32 cellular contexts compared by ENCODE assay signal in genomic region chr5:154538492-154538891, GRCh38.
"Had no signal": no experiment of that assay in that cellular context is flagged by ENCODE, and none has a peak within 500 bp of the region (broad histone marks: within the 10 kb centered on the region; RNA-seq: fewer than 3 reads in every experiment).

No MANE protein-coding gene starts in this region.

- H3K4me3 ChIP-seq: esophagus squamous epithelium, gastroesophageal sphincter had no signal

- H3K4me1 ChIP-seq: esophagus squamous epithelium, gastroesophageal sphincter had no signal

- H3K27ac ChIP-seq: brain microvascular endothelial cell, esophagus squamous epithelium, gastroesophageal sphincter, WERI-Rb-1 had no signal

- H3K36me3 ChIP-seq: brain microvascular endothelial cell, esophagus squamous epithelium, gastroesophageal sphincter, WERI-Rb-1 had no signal

- H3K9me3 ChIP-seq: esophagus squamous epithelium, gastroesophageal sphincter had no signal

- ATAC-seq: activated CD4-positive, CD25-positive, alpha-beta regulatory T cell treated with anti-CD3 and anti-CD28 coated beads, Interleukin-2, amount 50 U/mL, for 24 hours; activated CD8-positive, alpha-beta T cell treated with anti-CD3 and anti-CD28 coated beads for 36 hours; activated T-cell treated with anti-CD3 and anti-CD28 coated beads, Interleukin-2, amount 50 U/mL, for 4 hours; activated T-helper 17 cell treated with anti-CD3 and anti-CD28 coated beads, Interleukin-2, amount 50 U/mL, for 72 hours; effector memory CD8-positive, alpha-beta T cell; gastroesophageal sphincter; T-helper 17 cell had no signal

- DNase-seq: activated B cell treated with CpG ODN at 0.5 μM for 24 hours; activated CD4-positive, alpha-beta T cell treated with anti-CD3 and anti-CD28 coated beads for 48 hours; activated CD4-positive, alpha-beta T cell treated with anti-CD3 and anti-CD28 coated beads, Interleukin-2, amount 50 U/mL, for 1 hour; activated CD4-positive, alpha-beta T cell treated with anti-CD3 and anti-CD28 coated beads, Interleukin-2, amount 50 U/mL, for 48 hours; activated CD8-positive, alpha-beta memory T cell treated with anti-CD3 and anti-CD28 coated beads for 24 hours; activated CD8-positive, alpha-beta T cell treated with anti-CD3 and anti-CD28 coated beads for 36 hours; activated effector memory CD4-positive, alpha-beta T cell treated with Interleukin-2 at 50 U/mL for 16 hours; activated gamma-delta T cell treated with Interleukin-2 at 50 U/mL for 16 hours; activated naive CD4-positive, alpha-beta T cell treated with anti-CD3 and anti-CD28 coated beads, Interleukin-2, amount 50 U/mL, for 16 hours; activated naive CD4-positive, alpha-beta T cell treated with Interleukin-2 at 50 U/mL for 16 hours; activated T-cell treated with anti-CD3 and anti-CD28 coated beads, Interleukin-2, amount 50 U/mL, for 4 hours; amniotic stem cell; anterior cingulate cortex; brain microvascular endothelial cell; caudate nucleus; cortex of kidney; dermis blood vessel endothelial cell; effector CD4-positive, alpha-beta T cell; effector memory CD8-positive, alpha-beta T cell; erythroblast; esophagus squamous epithelium; foreskin melanocyte; T-helper 1 cell; T-helper 17 cell; T1000; WERI-Rb-1 had no signal

- FAIRE-seq: astrocyte, bronchial epithelial cell, colon had no signal
